27 cellular contexts compared by ENCODE assay signal in genomic region chr7:44116087-44116788, GRCh38. TPM values are rescaled to one million over a fixed set of nuclear protein-coding genes. Genes with fewer than 3 reads are reported as not detected.
"Had no signal": no experiment of that assay in that cellular context is flagged by ENCODE, and none has a peak within 500 bp of the region (broad histone marks: within the 10 kb centered on the region; RNA-seq: fewer than 3 reads in every experiment).

No MANE protein-coding gene starts in this region.

- H3K27me3 ChIP-seq: colonic mucosa, foreskin keratinocyte, pancreas, right lobe of liver, upper lobe of right lung had no signal

- H3K27me3 Mint-ChIP-seq: activated naive CD8-positive, alpha-beta T cell treated with anti-CD3 and anti-CD28 coated beads, Interleukin-2, amount 10 ng/mL, durations not matched to agents 7 days and 5 days; central memory CD8-positive, alpha-beta T cell; naive B cell; stimulated activated naive CD8-positive, alpha-beta T cell treated with anti-CD3 and anti-CD28 coated beads, Interleukin-15, amount 100 ng/mL, for 72 hours had no signal

- H3K4me1 ChIP-seq: colonic mucosa, foreskin keratinocyte, right lobe of liver, upper lobe of right lung had no signal

- H3K9me3 Mint-ChIP-seq: activated naive CD8-positive, alpha-beta T cell treated with anti-CD3 and anti-CD28 coated beads, Interleukin-2, amount 10 ng/mL, durations not matched to agents 7 days and 5 days; activated T-helper 2 cell treated with anti-CD3 and anti-CD28 coated beads, Interferon-gamma antibody, Interleukin-2, Interleukin-4, amounts not matched to agents 10 μg/mL and 5 μg/mL and 100 μg/mL, durations not matched to agents 14 hours and 24 hours and 36 hours; brain; central memory CD8-positive, alpha-beta T cell; naive B cell; neural crest cell; stimulated activated naive CD8-positive, alpha-beta T cell treated with anti-CD3 and anti-CD28 coated beads, Interleukin-15, amount 100 ng/mL, for 72 hours; T-helper 2 cell treated with Interferon-gamma antibody and Interleukin-4, amounts not matched to agents 5 μg/mL and 100 μg/mL, for 36 hours had no signal

- H3K4me3 ChIP-seq: colonic mucosa, pancreas, right lobe of liver, upper lobe of right lung had no signal

- DNase-seq: activated CD4-positive, alpha-beta T cell treated with anti-CD3 and anti-CD28 coated beads, Interleukin-2, amount 50 U/mL, for 48 hours; activated naive CD4-positive, alpha-beta T cell treated with Interleukin-2 at 50 U/mL for 16 hours; activated naive CD8-positive, alpha-beta T cell treated with anti-CD3 and anti-CD28 coated beads, Interleukin-2, amount 10 ng/mL, durations not matched to agents 7 days and 5 days; activated T-cell treated with anti-CD3 and anti-CD28 coated beads, Interleukin-2, amount 50 U/mL, for 1 hour; amygdala; colonic mucosa; foreskin keratinocyte; glutamatergic neuron; hypothalamus; islet precursor cell; naive B cell; small intestine; stimulated activated CD4-positive, alpha-beta T cell treated with anti-CD3 and anti-CD28 coated beads, Interleukin-4, amount 100 ng/mL, for 1 hour; stimulated activated naive CD8-positive, alpha-beta T cell treated with anti-CD3 and anti-CD28 coated beads, Interleukin-15, amount 100 ng/mL, for 72 hours; upper lobe of right lung had no signal

- H3K4me3 Mint-ChIP-seq: activated naive CD8-positive, alpha-beta T cell treated with anti-CD3 and anti-CD28 coated beads, Interleukin-2, amount 10 ng/mL, durations not matched to agents 7 days and 5 days; brain; central memory CD8-positive, alpha-beta T cell; stimulated activated naive CD8-positive, alpha-beta T cell treated with anti-CD3 and anti-CD28 coated beads, Interleukin-15, amount 100 ng/mL, for 72 hours; T-helper 2 cell treated with Interferon-gamma antibody and Interleukin-4, amounts not matched to agents 5 μg/mL and 100 μg/mL, for 36 hours had no signal

- ATAC-seq: foreskin keratinocyte; left lobe of liver; pancreas; right lobe of liver; stimulated activated naive CD8-positive, alpha-beta T cell treated with anti-CD3 and anti-CD28 coated beads, Interleukin-15, amount 100 ng/mL, for 72 hours; upper lobe of right lung had no signal

- H3K27ac Mint-ChIP-seq: activated naive CD8-positive, alpha-beta T cell treated with anti-CD3 and anti-CD28 coated beads, Interleukin-2, amount 10 ng/mL, durations not matched to agents 7 days and 5 days; activated T-helper 2 cell treated with anti-CD3 and anti-CD28 coated beads, Interferon-gamma antibody, Interleukin-2, Interleukin-4, amounts not matched to agents 10 μg/mL and 5 μg/mL and 100 μg/mL, durations not matched to agents 14 hours and 24 hours and 36 hours; T-helper 2 cell treated with Interferon-gamma antibody and Interleukin-4, amounts not matched to agents 5 μg/mL and 100 μg/mL, for 36 hours had no signal

- H3K36me3 ChIP-seq: colonic mucosa had no signal

- H3K27ac ChIP-seq: colonic mucosa, foreskin keratinocyte, pancreas, right lobe of liver, upper lobe of right lung had no signal

- H3K9me3 ChIP-seq: colonic mucosa, pancreas, right lobe of liver, upper lobe of right lung had no signal

RNA-seq across cellular contexts. Expression of gene MYL7, which starts 24.9 kb away (rescaled TPM):
- total RNA-seq: activated naive CD8-positive, alpha-beta T cell treated with anti-CD3 and anti-CD28 coated beads, Interleukin-2, amount 10 ng/mL, durations not matched to agents 7 days and 5 days; activated T-helper 2 cell treated with anti-CD3 and anti-CD28 coated beads, Interferon-gamma antibody, Interleukin-2, Interleukin-4, amounts not matched to agents 10 μg/mL and 5 μg/mL and 100 μg/mL, durations not matched to agents 14 hours and 24 hours and 36 hours; epithelial cell of proximal tubule; fibroblast of lung; foreskin keratinocyte; left lobe of liver; mononuclear cell; neural crest cell; pulmonary artery endothelial cell had no signal
- polyA plus RNA-seq: fibroblast of lung, foreskin keratinocyte had no signal

RNA-seq across cellular contexts. Expression of gene PGAM2, which starts 50.9 kb away (rescaled TPM):
- total RNA-seq: epithelial cell of proximal tubule, left lobe of liver, pulmonary artery endothelial cell had no signal
- polyA plus RNA-seq: fibroblast of lung had no signal
